Comparison of ENCODE assay signal across 8 cellular contexts in genomic region chr14:93994919-93995682, GRCh38. TPM values are rescaled to one million over a fixed set of nuclear protein-coding genes. Genes with fewer than 3 reads are reported as not detected.
A peak's percentile ranks its signal among the peaks of the same experiment; 100 is the strongest.
DNase-seq lines count a peak whose midpoint lies in the region; ATAC-seq, FAIRE-seq and TF ChIP-seq lines count a peak whose summit lies in the region.

No MANE protein-coding gene starts in this region.

- H3K27me3 ChIP-seq in bronchial epithelial cell (ENCODE audit: control insufficient read depth, insufficient read depth, low read length) (peaks cover 2% of the 10 kb centered on the region), psoas muscle (ENCODE audit: insufficient read depth in 3 of 3, low read length in 2 of 3) (no peaks in the 10 kb centered on the region)

- DNase-seq in COLO829 (ENCODE audit: low spot score) (peak; percentile 37), RWPE1 (ENCODE audit: low spot score) (peak; percentile 66), bronchial epithelial cell (ENCODE audit: low read depth) (peak; percentile 94), psoas muscle (peak; percentile 80 to 92), NCI-H1436 treated with DMSO at 0.1 percent for 48 hours (lab: John Stamatoyannopoulos, UW) (no peak)

- H3K36me3 ChIP-seq in bronchial epithelial cell (ENCODE audit: control insufficient read depth, insufficient read depth, low read length) (no peaks in the 10 kb centered on the region), psoas muscle (ENCODE audit: insufficient read depth in 1 of 2, low read depth in 1 of 2) (no peaks in the 10 kb centered on the region)

- H3K4me1 ChIP-seq in psoas muscle = peaks cover 48% of the 10 kb centered on the region

- H3K9me3 ChIP-seq in psoas muscle = no peaks in the 10 kb centered on the region

- CTCF ChIA-PET in RWPE1 (lab: Yijun Ruan, JAX) = interaction anchor here (0.6 to 1.6 kb wide), 4 partner anchors 9 to 610 kb away, joined by 3 to 11 read pairs (median 4); no protein-coding TSS in a partner anchor

- 11 to 25% (median 22%) methylated on average over 13 of the region's 13 CpGs for WGBS in psoas muscle, 3 donors

- no peak overlapping the region for H3K4me3 ChIP-seq in bronchial epithelial cell (ENCODE audit: low read depth, low read length)
- peak overlapping the region; percentile 43 for H3K4me3 ChIP-seq in psoas muscle

- TF ChIP-seq CTCF in RWPE1 (conservative IDR thresholded peaks at IDR 0.05; ENCODE audit: low read depth) (no peak), bronchial epithelial cell (IDR thresholded peaks at IDR 0.05; ENCODE audit: insufficient read depth, low read length, severe bottlenecking) (no peak), psoas muscle (IDR thresholded peaks at IDR 0.05) (no peak)

- no peak for FAIRE-seq in bronchial epithelial cell (lab: Jason Lieb, UNC)

- intact Hi-C loops in psoas muscle (cut with DNase I) = loop anchor here in 1 of 2 donors (5.0 kb wide), 1 partner anchor 38 kb away; no protein-coding TSS in a partner anchor

- peak; percentile 81 to 84 (median 84) for ATAC-seq in psoas muscle
- ATAC-seq in HG03460 (IDR thresholded peaks at IDR 0.05; ENCODE audit: unreplicated experiment) = no peak
- no peak for ATAC-seq in GM21360 (IDR thresholded peaks at IDR 0.05; ENCODE audit: unreplicated experiment)
- ATAC-seq in HG03521 (IDR thresholded peaks at IDR 0.05; ENCODE audit: unreplicated experiment) = no peak

- POLR2A ChIA-PET in RWPE1 (lab: Yijun Ruan, JAX; ENCODE audit: low non-redundant PET) = interaction anchor here (0.6 kb wide), 1 partner anchor 143 kb away, joined by 3 read pairs; no protein-coding TSS in a partner anchor

- peak overlapping the region; percentile 56 for H3K27ac ChIP-seq in RWPE1
- peak overlapping the region; percentile 93 for H3K27ac ChIP-seq in psoas muscle

RNA-seq across cellular contexts. Expression of gene CCDC197, which starts 2.0 kb away (rescaled TPM):
- total RNA-seq in bronchial epithelial cell (not detected in 2 replicates), psoas muscle (1 to 10 TPM in 3 of 4 donors, under 1 TPM in 1; 0.71 to 3.9 (median 2.2) TPM)
- under 1 TPM; 0.04 to 0.69 (median 0.61) TPM for polyA plus RNA-seq in psoas muscle

RNA-seq across cellular contexts. Expression of gene ASB2, which starts 18.7 kb away (rescaled TPM):
- total RNA-seq in bronchial epithelial cell = 0.13 and 0.26 TPM in 2 replicates
- 100 to 1,000 TPM; 148 to 443 (median 252) TPM for total RNA-seq in psoas muscle
- polyA plus RNA-seq in psoas muscle = 100 to 1,000 TPM in 2 of 3 donors, 10 to 100 TPM in 1; 41.2 to 460 (median 217) TPM

RNA-seq across cellular contexts. Expression of gene OTUB2, which starts 31.0 kb away (rescaled TPM):
- total RNA-seq in bronchial epithelial cell (1.3 and 2.6 TPM in 2 replicates), psoas muscle (under 1 TPM; 0.06 to 0.15 (median 0.10) TPM)
- polyA plus RNA-seq in psoas muscle = under 1 TPM; 0.04 to 0.96 (median 0.09) TPM

Comparison
In these comparisons a context has a peak if more than half of its experiments do, and no peak if none do; other contexts are left out.
1. ATAC-seq: peak in psoas muscle (4 of 4); none in HG03460 (single experiment), GM21360 (single experiment) and HG03521 (single experiment).
2. RNA of gene ASB2, which starts 18.7 kb away (total RNA-seq): 148 to 443 TPM in psoas muscle; 0.13 to 0.26 TPM in bronchial epithelial cell; every median in the first group is over 100 times any median in the second.